9 cellular contexts compared by ENCODE assay signal in the genomic region with DNA sequence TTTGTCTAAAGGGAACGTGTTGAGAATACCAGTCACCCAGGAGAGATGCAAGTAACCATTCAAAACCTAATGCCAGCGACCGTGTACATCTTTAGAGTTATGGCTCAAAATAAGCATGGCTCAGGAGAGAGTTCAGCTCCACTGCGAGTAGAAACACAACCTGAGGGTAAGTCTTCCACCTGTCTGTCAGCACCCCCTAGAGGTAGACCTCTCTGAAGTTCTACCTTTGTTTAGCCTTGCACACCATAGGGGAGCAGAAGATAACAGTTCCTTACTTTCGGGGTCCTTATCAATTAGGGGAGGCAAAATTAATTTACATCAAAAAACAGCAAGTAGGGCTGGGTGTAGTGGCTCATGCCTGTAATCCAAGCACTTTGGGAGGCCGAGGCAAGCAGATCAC.
DNase-seq lines count a peak whose midpoint lies in the region; ATAC-seq and TF ChIP-seq lines count a peak whose summit lies in the region.
"Had no signal": no experiment of that assay in that cellular context is flagged by ENCODE, and none has a peak within 500 bp of the region (broad histone marks: within the 10 kb centered on the region; RNA-seq: fewer than 3 reads in every experiment).

No MANE protein-coding gene starts in this region.

- 58% methylated on average over 6 of the region's 6 CpGs for WGBS in mammary epithelial cell (ENCODE audit: low coverage, missing lambda C conversion rate)
- 79 to 86% (median 81%) methylated on average over 6 of the region's 6 CpGs for WGBS in psoas muscle, 3 donors

- in situ Hi-C loops in mammary epithelial cell (cut with MboI; ENCODE audit: low sequenced_read_pairs in 2 of 2): loop anchor here in 1 of 2 donors (10.0 kb wide), 1 partner anchor 460 kb away; a partner anchor contains a TSS

- BruUV-seq in mammary epithelial cell (replicated peaks; lab: Mats Ljungman, UMichigan): no TSS peak

- H3K36me3 ChIP-seq in Karpas-422 (ENCODE audit: insufficient read depth, low read length): no peaks in the 10 kb centered on the region
- no peaks in the 10 kb centered on the region for H3K36me3 ChIP-seq in mammary epithelial cell (ENCODE audit: insufficient read depth, low read length)
- H3K36me3 ChIP-seq in psoas muscle (ENCODE audit: insufficient read depth in 1 of 2, low read depth in 1 of 2): peaks cover 0 to 51% of the 10 kb centered on the region in 2 donors

- intact Hi-C loops in mammary epithelial cell (cut with micrococcal nuclease): loop anchor here (5.0 to 10.0 kb wide), 3 partner anchors 117 to 460 kb away; a partner anchor contains a TSS
- intact Hi-C loops in psoas muscle (cut with DNase I): loop anchor here (5.0 to 10.0 kb wide), 2 partner anchors 33 to 460 kb away; a partner anchor contains a TSS

- H3K27me3 ChIP-seq in Karpas-422 (ENCODE audit: low read length) (no peaks in the 10 kb centered on the region), mammary epithelial cell (ENCODE audit: insufficient read depth, low read length) (no peaks in the 10 kb centered on the region), psoas muscle (ENCODE audit: insufficient read depth in 3 of 3, low read length in 2 of 3) (no peaks in the 10 kb centered on the region)

- no peaks in the 10 kb centered on the region for H3K9me3 ChIP-seq in Karpas-422 (ENCODE audit: low read length)
- no peaks in the 10 kb centered on the region for H3K9me3 ChIP-seq in mammary epithelial cell (replicated peaks; ENCODE audit: insufficient read depth, low read length)
- no peaks in the 10 kb centered on the region for H3K9me3 ChIP-seq in psoas muscle

- H3K4me2 ChIP-seq in Karpas-422 (ENCODE audit: low read depth, low read length, poor library complexity, severe bottlenecking): no peak overlapping the region
- no peak overlapping the region for H3K4me2 ChIP-seq in mammary epithelial cell (ENCODE audit: insufficient read depth, low read depth, low read length)

- H4K20me1 ChIP-seq in Karpas-422 (ENCODE audit: insufficient read depth, low read depth, low read length) (no peaks in the 10 kb centered on the region), mammary epithelial cell (ENCODE audit: insufficient read depth, low read length) (no peaks in the 10 kb centered on the region)

- H3K27ac ChIP-seq in Karpas-422 (ENCODE audit: low read length): no peak overlapping the region
- no peak overlapping the region for H3K27ac ChIP-seq in mammary epithelial cell (ENCODE audit: insufficient read depth, low read depth, low read length)
- H3K27ac ChIP-seq in psoas muscle: no peak overlapping the region

- H3K4me1 ChIP-seq in Karpas-422 (ENCODE audit: low read length): no peaks in the 10 kb centered on the region
- H3K4me1 ChIP-seq in mammary epithelial cell (ENCODE audit: insufficient read depth, low read length): no peaks in the 10 kb centered on the region
- no peaks in the 10 kb centered on the region for H3K4me1 ChIP-seq in psoas muscle

- dilution Hi-C loops in mammary epithelial cell (cut with HindIII; ENCODE audit: low sequenced_read_pairs): loop anchor here (25.0 kb wide), 1 partner anchor 93 kb away; no protein-coding TSS in a partner anchor

- ATAC-seq in psoas muscle (peak in 2 of 4 donors; percentile 48 to 55), GM18517 (IDR thresholded peaks at IDR 0.05; ENCODE audit: unreplicated experiment) (no peak), GM18861 (IDR thresholded peaks at IDR 0.05; ENCODE audit: unreplicated experiment) (no peak)
- ATAC-seq: T-cell had no signal

- H3K4me3 ChIP-seq in Karpas-422 (ENCODE audit: low read length) (no peak overlapping the region), mammary epithelial cell (replicated peaks in 1 of 3; ENCODE audit: insufficient read depth in 1 of 3, low read depth in 2 of 3, low read length in 3 of 3) (no peak overlapping the region), psoas muscle (no peak overlapping the region)

- CTCF ChIA-PET in mammary epithelial cell (lab: Charles Lee; ENCODE audit: low non-redundant PET): interaction anchor here (0.6 kb wide), 2 partner anchors 38 to 81 kb away, joined by 4 to 10 read pairs; no protein-coding TSS in a partner anchor

- no peak overlapping the region for H3K9ac ChIP-seq in Karpas-422 (ENCODE audit: low read length)
- H3K9ac ChIP-seq in mammary epithelial cell (ENCODE audit: insufficient read depth, low read length): no peak overlapping the region

- H3K9me2 ChIP-seq in Karpas-422 (replicated peaks; ENCODE audit: insufficient read depth, low read length): no peaks in the 10 kb centered on the region

- DNase-seq in NOMO-1 treated with DMSO at 0.1 percent for 48 hours (lab: John Stamatoyannopoulos, UW; ENCODE audit: unreplicated experiment) (peak; percentile 6), NOMO-1 treated with dmso at 0.1 percent for 144 hours (lab: John Stamatoyannopoulos, UW; ENCODE audit: unreplicated experiment) (no peak), Karpas-422 (peak; percentile 66), mammary epithelial cell (peak; percentile 14), psoas muscle (no peak), NCI-H226 (no peak)

- TF ChIP-seq CTCF in mammary epithelial cell (conservative IDR thresholded peaks at IDR 0.05 in 1 of 2, IDR thresholded peaks at IDR 0.05 in 1 of 2; ENCODE audit: extremely low read depth in 1 of 2, insufficient read depth in 1 of 2, low read depth in 1 of 2, low read length in 2 of 2) (peak; percentile 41 to 62), psoas muscle (IDR thresholded peaks at IDR 0.05) (peak; percentile 16)

- H3K79me2 ChIP-seq in Karpas-422 (ENCODE audit: low read length) (no peaks in the 10 kb centered on the region), mammary epithelial cell (ENCODE audit: insufficient read depth, low read length) (no peaks in the 10 kb centered on the region)

- H2AFZ ChIP-seq in Karpas-422 (ENCODE audit: low read length) (no peak overlapping the region), mammary epithelial cell (ENCODE audit: low read depth, low read length) (peak overlapping the region; percentile 11)

Comparison
In these comparisons a context has a peak if more than half of its experiments do, and no peak if none do; other contexts are left out.
1. DNase-seq: peak in NOMO-1 treated with DMSO at 0.1 percent for 48 hours (single experiment), Karpas-422 (single experiment) and mammary epithelial cell (single experiment); none in NOMO-1 treated with dmso at 0.1 percent for 144 hours (single experiment), psoas muscle (0 of 2) and NCI-H226 (single experiment).